In the genomic region with DNA sequence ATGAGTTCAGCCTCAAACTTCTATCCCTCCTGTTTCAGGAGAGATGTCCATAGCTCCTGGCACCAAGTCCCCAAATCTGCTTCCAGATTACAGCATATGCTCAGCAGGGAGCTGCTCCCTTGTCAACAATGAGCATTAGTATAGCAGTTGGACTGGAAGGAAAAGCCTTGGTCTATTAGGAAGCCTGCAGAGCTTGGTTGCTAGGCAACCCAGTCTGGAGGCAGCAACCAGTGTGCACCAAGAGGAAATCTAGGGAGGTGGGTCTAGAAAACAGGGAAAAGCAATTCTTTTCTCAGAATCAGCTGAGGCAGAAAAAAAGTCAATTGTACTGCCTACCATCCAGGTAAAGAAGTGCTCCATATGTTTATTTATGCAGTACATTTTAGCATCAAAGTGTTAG, we compare ENCODE assay signal across 10 cellular contexts.
DNase-seq lines count a peak whose midpoint lies in the region; ATAC-seq lines count a peak whose summit lies in the region.
"Had no signal": no experiment of that assay in that cellular context is flagged by ENCODE, and none has a peak within 500 bp of the region (broad histone marks: within the 10 kb centered on the region; RNA-seq: fewer than 3 reads in every experiment).

No MANE protein-coding gene starts in this region.

- no peaks in the 10 kb centered on the region for H3K9me3 Mint-ChIP-seq in activated T-cell treated with anti-CD3 and anti-CD28 coated beads, Interleukin-2, amount 50 U/mL, for 4 hours

- H3K4me3 Mint-ChIP-seq in activated T-cell treated with anti-CD3 and anti-CD28 coated beads, Interleukin-2, amount 50 U/mL, for 4 hours: no peak overlapping the region
- H3K4me3 Mint-ChIP-seq: CD8-positive, alpha-beta memory T cell had no signal

- no peaks in the 10 kb centered on the region for H3K36me3 Mint-ChIP-seq in activated T-cell treated with anti-CD3 and anti-CD28 coated beads, Interleukin-2, amount 50 U/mL, for 4 hours (ENCODE audit: insufficient read depth)
- H3K36me3 Mint-ChIP-seq: CD8-positive, alpha-beta memory T cell had no signal

- no peak overlapping the region for H2AFZ ChIP-seq in neuronal stem cell (ENCODE audit: low read length)

- no peak overlapping the region for H4K91ac ChIP-seq in neuronal stem cell (ENCODE audit: low read depth, low read length, poor library complexity)

- H3K36me3 ChIP-seq in neuronal stem cell (replicated peaks in 1 of 2; ENCODE audit: control insufficient read depth in 2 of 2, insufficient read depth in 2 of 2, low read length in 2 of 2): no peaks in the 10 kb centered on the region

- no peaks in the 10 kb centered on the region for H3K27me3 ChIP-seq in neuronal stem cell (ENCODE audit: control insufficient read depth in 3 of 3, insufficient read depth in 3 of 3, low read depth in 1 of 3, low read length in 3 of 3)

- H3K27ac ChIP-seq in neuronal stem cell (replicated peaks; ENCODE audit: low read length): peak overlapping the region; percentile 4

- H3K4me3 ChIP-seq in neuronal stem cell (ENCODE audit: low read length in 2 of 2): no peak overlapping the region

- no peaks in the 10 kb centered on the region for H3K4me1 Mint-ChIP-seq in activated T-cell treated with anti-CD3 and anti-CD28 coated beads, Interleukin-2, amount 50 U/mL, for 4 hours (ENCODE audit: low read depth)
- H3K4me1 Mint-ChIP-seq: CD8-positive, alpha-beta memory T cell had no signal

- H3K9me3 ChIP-seq in neuronal stem cell (replicated peaks in 1 of 2; ENCODE audit: control insufficient read depth in 2 of 2, insufficient read depth in 1 of 2, low read depth in 1 of 2, low read length in 2 of 2): no peaks in the 10 kb centered on the region

- H3K4ac ChIP-seq in neuronal stem cell (ENCODE audit: low read length): no peak overlapping the region

- no peak for ATAC-seq in activated T-cell treated with anti-CD3 and anti-CD28 coated beads, Interleukin-2, amount 50 U/mL, for 4 hours

- H2AK5ac ChIP-seq in neuronal stem cell (ENCODE audit: low read depth, low read length): no peak overlapping the region

- no peak overlapping the region for H2BK12ac ChIP-seq in neuronal stem cell (ENCODE audit: low read length)

- no peaks in the 10 kb centered on the region for H3K79me1 ChIP-seq in neuronal stem cell (ENCODE audit: low read depth, low read length)

- H3K9ac ChIP-seq in neuronal stem cell (ENCODE audit: low read depth, low read length, poor library complexity): no peak overlapping the region

- no peak overlapping the region for H3K4me2 ChIP-seq in neuronal stem cell (ENCODE audit: insufficient read depth, low read length, poor library complexity, severe bottlenecking)

- peak; percentile 29 for DNase-seq in NCI-H1105 (lab: John Stamatoyannopoulos, UW)
- DNase-seq in NCI-H2196 (lab: John Stamatoyannopoulos, UW; ENCODE audit: unreplicated experiment): peak; percentile 68
- peak; percentile 72 for DNase-seq in cerebellum (ENCODE audit: low spot score)
- DNase-seq in neuronal stem cell (ENCODE audit: low spot score): peak; percentile 55
- no peak for DNase-seq in activated effector memory CD4-positive, alpha-beta T cell treated with anti-CD3 and anti-CD28 coated beads, Interleukin-2, amount 50 U/mL, for 16 hours
- DNase-seq in SW480 (ENCODE audit: low spot score): no peak
- no peak for DNase-seq in stimulated activated CD4-positive, alpha-beta T cell treated with anti-CD3 and anti-CD28 coated beads, Interleukin-1b, Interleukin-23, amount 100 ng/mL, for 48 hours
- no peak for DNase-seq in activated T-cell treated with anti-CD3 and anti-CD28 coated beads, Interleukin-2, amount 50 U/mL, for 4 hours
- DNase-seq: activated CD8-positive, alpha-beta memory T cell treated with anti-CD3 and anti-CD28 coated beads for 24 hours; CD8-positive, alpha-beta memory T cell had no signal

- no peak overlapping the region for H3K18ac ChIP-seq in neuronal stem cell (ENCODE audit: low read length)

- no peak overlapping the region for H2BK15ac ChIP-seq in neuronal stem cell (ENCODE audit: low read length)

- H2BK5ac ChIP-seq in neuronal stem cell (ENCODE audit: low read length): no peak overlapping the region

- no peak overlapping the region for H3K23ac ChIP-seq in neuronal stem cell (ENCODE audit: low read depth, low read length, poor library complexity)

- peaks cover 9% of the 10 kb centered on the region in 2 donors for H3K4me1 ChIP-seq in neuronal stem cell (ENCODE audit: control insufficient read depth in 2 of 2, insufficient read depth in 1 of 2, low read depth in 1 of 2, low read length in 2 of 2)

- H3K14ac ChIP-seq in neuronal stem cell (ENCODE audit: low read length): no peak overlapping the region

- no peak overlapping the region for H2BK120ac ChIP-seq in neuronal stem cell (ENCODE audit: low read depth, low read length)

- H4K8ac ChIP-seq in neuronal stem cell (ENCODE audit: low read depth, low read length): no peak overlapping the region

- no peaks in the 10 kb centered on the region for H3K27me3 Mint-ChIP-seq in activated T-cell treated with anti-CD3 and anti-CD28 coated beads, Interleukin-2, amount 50 U/mL, for 4 hours (ENCODE audit: low read depth)
- H3K27me3 Mint-ChIP-seq: CD8-positive, alpha-beta memory T cell had no signal

Comparison
In these comparisons a context has a peak if more than half of its experiments do, and no peak if none do; other contexts are left out.
1. DNase-seq: peak in NCI-H1105 (single experiment), NCI-H2196 (single experiment), cerebellum (single experiment) and neuronal stem cell (single experiment); none in activated effector memory CD4-positive, alpha-beta T cell treated with anti-CD3 and anti-CD28 coated beads, Interleukin-2, amount 50 U/mL, for 16 hours (single experiment), SW480 (single experiment), stimulated activated CD4-positive, alpha-beta T cell treated with anti-CD3 and anti-CD28 coated beads, Interleukin-1b, Interleukin-23, amount 100 ng/mL, for 48 hours (single experiment) and activated T-cell treated with anti-CD3 and anti-CD28 coated beads, Interleukin-2, amount 50 U/mL, for 4 hours (single experiment).